ENCODE assay signal across 8 cellular contexts in the genomic region with DNA sequence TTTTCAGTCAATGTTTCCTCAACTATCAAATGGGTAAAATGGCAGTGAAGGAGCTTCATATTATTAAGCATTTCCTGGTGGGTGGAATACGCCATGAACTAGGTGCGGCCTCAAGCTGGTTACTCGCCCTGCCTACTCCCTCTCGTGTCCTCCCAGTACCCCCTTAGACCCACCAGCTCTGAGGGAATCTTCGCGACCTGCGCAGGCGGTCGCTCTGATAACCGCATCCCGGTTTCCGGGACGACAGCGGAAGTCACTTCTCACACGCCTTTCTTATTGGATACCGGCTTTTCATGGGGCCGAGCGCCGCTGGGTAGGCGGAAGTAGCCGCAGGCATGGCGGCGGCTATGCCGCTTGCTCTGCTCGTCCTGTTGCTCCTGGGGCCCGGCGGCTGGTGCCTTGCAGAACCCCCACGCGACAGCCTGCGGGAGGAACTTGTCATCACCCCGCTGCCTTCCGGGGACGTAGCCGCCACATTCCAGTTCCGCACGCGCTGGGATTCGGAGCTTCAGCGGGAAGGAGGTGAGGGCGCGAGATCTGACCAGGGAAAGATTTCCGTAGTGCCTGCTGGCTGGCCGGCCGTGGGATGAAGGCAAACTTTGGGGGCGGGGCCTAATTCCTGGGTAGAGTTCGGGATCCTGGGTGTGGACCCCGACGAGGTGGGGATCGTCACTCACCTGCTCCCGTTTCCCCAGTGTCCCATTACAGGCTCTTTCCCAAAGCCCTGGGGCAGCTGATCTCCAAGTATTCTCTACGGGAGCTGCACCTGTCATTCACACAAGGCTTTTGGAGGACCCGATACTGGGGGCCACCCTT. TPM values are rescaled to one million over a fixed set of nuclear protein-coding genes. Genes with fewer than 3 reads are reported as not detected.
A peak's percentile ranks its signal among the peaks of the same experiment; 100 is the strongest.
DNase-seq lines count a peak whose midpoint lies in the region; ATAC-seq and TF ChIP-seq lines count a peak whose summit lies in the region.

PIGT (plus strand) TSS at position 320 of the 816 bp plus-strand sequence; CDS start at position 336, 16 bp downstream.

- peak; percentile 78 for ATAC-seq in GM21529 (IDR thresholded peaks at IDR 0.05; ENCODE audit: unreplicated experiment)

- H3K9me3 ChIP-seq in esophagus (ENCODE audit: control insufficient read depth in 2 of 2, insufficient read depth in 1 of 2, low read depth in 1 of 2, low read length in 1 of 2) (no peaks in the 10 kb centered on the region), muscle layer of colon (ENCODE audit: low read length) (no peaks in the 10 kb centered on the region)

- H3K27ac ChIP-seq in esophagus (ENCODE audit: low read depth in 2 of 2, low read length in 1 of 2) = peak within 1 kb of the TSS; percentile 84 to 95
- H3K27ac ChIP-seq in muscle layer of colon (ENCODE audit: low read depth, low read length) = peak within 1 kb of the TSS; percentile 80

- TF ChIP-seq RAD21 in Ishikawa (IDR thresholded peaks at IDR 0.05; ENCODE audit: low read depth) = no peak

- H3K27me3 ChIP-seq in esophagus (ENCODE audit: control insufficient read depth in 1 of 2, insufficient read depth in 2 of 2, low read length in 2 of 2) = no peaks in the 10 kb centered on the region
- H3K27me3 ChIP-seq in muscle layer of colon (ENCODE audit: control insufficient read depth in 1 of 2, insufficient read depth in 2 of 2, low read length in 2 of 2) = no peaks in the 10 kb centered on the region

- peak; percentile 84 for DNase-seq in DMS153 (lab: John Stamatoyannopoulos, UW)
- DNase-seq in activated T-cell treated with anti-CD3 and anti-CD28 coated beads, Interleukin-2, amount 50 U/mL, for 1 hour = peak; percentile 86
- peak; percentile 78 for DNase-seq in stimulated activated CD8-positive, alpha-beta memory T cell treated with anti-CD3 and anti-CD28 coated beads, Interleukin-7, amount 100 ng/mL, for 1 hour (ENCODE audit: low read depth in 2 of 2)

- 0 to 1% methylated on average over 51 to 52 of the region's 52 CpGs for WGBS in esophagus, 2 donors

- H3K4me3 ChIP-seq in esophagus (ENCODE audit: low read depth in 1 of 2, low read length in 2 of 2) = peak within 1 kb of the TSS; percentile 87 to 100
- peak within 1 kb of the TSS; percentile 82 to 92 for H3K4me3 ChIP-seq in muscle layer of colon (ENCODE audit: low read depth in 1 of 2, low read length in 2 of 2)

- H3K36me3 ChIP-seq in esophagus (ENCODE audit: control insufficient read depth in 2 of 2, insufficient read depth in 2 of 2, low read length in 1 of 2) (peaks cover 11 to 24% of the 10 kb centered on the region in 2 donors), muscle layer of colon (ENCODE audit: insufficient read depth, low read length) (peaks cover 41% of the 10 kb centered on the region)

- TF ChIP-seq EP300 in Ishikawa (IDR thresholded peaks at IDR 0.05; ENCODE audit: borderline replicate concordance) = no peak

- peak within 1 kb of the TSS; percentile 55 for H3K9ac ChIP-seq in muscle layer of colon (ENCODE audit: low read length)

- H3K4me1 ChIP-seq in esophagus (ENCODE audit: control insufficient read depth in 2 of 2, insufficient read depth in 2 of 2, low read length in 1 of 2) = peaks cover 4 to 16% of the 10 kb centered on the region in 2 donors
- peaks cover 31% of the 10 kb centered on the region for H3K4me1 ChIP-seq in muscle layer of colon (ENCODE audit: insufficient read depth, low read length)

TF ChIP-seq in Ishikawa, 13 proteins besides CTCF, POLR2A, EP300 and RAD21 (continues in another document):
- TF ChIP-seq CEBPB (IDR thresholded peaks at IDR 0.05) (no peak), FOXM1 (IDR thresholded peaks at IDR 0.05; ENCODE audit: borderline replicate concordance, low read depth) (no peak), TCF12 (IDR thresholded peaks at IDR 0.05; ENCODE audit: low read depth) (peak; percentile 35; the same call in 1 of the 2 replicates), NFIC (IDR thresholded peaks at IDR 0.05) (no peak; the same call in 1 of the 2 replicates), REST (IDR thresholded peaks at IDR 0.05; ENCODE audit: low read depth) (no peak), EGR1 (IDR thresholded peaks at IDR 0.05) (no peak), ZBTB7A (IDR thresholded peaks at IDR 0.05; ENCODE audit: low read depth) (no peak), USF1 (IDR thresholded peaks at IDR 0.05) (no peak), YY1 (IDR thresholded peaks at IDR 0.05; ENCODE audit: low read depth) (peak; percentile 96), TAF1 (IDR thresholded peaks at IDR 0.05; ENCODE audit: low read depth) (peak; percentile 82), TEAD4 (IDR thresholded peaks at IDR 0.05) (no peak)

TF ChIP-seq in PFSK-1, 5 proteins besides CTCF, POLR2A, EP300 and RAD21:
- TF ChIP-seq POLR2AphosphoS5 (IDR thresholded peaks at IDR 0.05; ENCODE audit: low read depth, low read length) (peak; percentile 96), SIN3A (IDR thresholded peaks at IDR 0.05; ENCODE audit: borderline replicate concordance, insufficient read depth, low read length) (no peak), REST (IDR thresholded peaks at IDR 0.05; ENCODE audit: insufficient read depth in 1 of 2, low read depth in 2 of 2, low read length in 2 of 2) (peak in 1 of 2 experiments; percentile 33; a peak in 1 of 4 replicates), FOXP2 (optimal IDR thresholded peaks at IDR 0.05; ENCODE audit: borderline replicate concordance, extremely low read depth, extremely low read length, insufficient read depth) (peak; percentile 15), TAF1 (IDR thresholded peaks at IDR 0.05; ENCODE audit: borderline replicate concordance, insufficient read depth, low read length) (peak; percentile 67; the same call in 1 of the 2 replicates)
TF ChIP-seq in PFSK-1: peak in this region for 4.

RNA-seq across cellular contexts. Expression of gene PIGT, which starts in this region (rescaled TPM):
- 182 TPM for polyA plus RNA-seq in PFSK-1 (2012; ENCODE audit: insufficient read length, low read depth)
- 10 to 100 TPM; 38.7 to 40.9 TPM for polyA plus RNA-seq in esophagus

Comparison
In these comparisons a context has a peak if more than half of its experiments do, and no peak if none do; other contexts are left out.
1. Peak in every context shown above with its lines: DNase-seq, ATAC-seq, H3K4me3 ChIP-seq and H3K27ac ChIP-seq.